Comparison of ENCODE assay signal across 15 cellular contexts in the genomic region with DNA sequence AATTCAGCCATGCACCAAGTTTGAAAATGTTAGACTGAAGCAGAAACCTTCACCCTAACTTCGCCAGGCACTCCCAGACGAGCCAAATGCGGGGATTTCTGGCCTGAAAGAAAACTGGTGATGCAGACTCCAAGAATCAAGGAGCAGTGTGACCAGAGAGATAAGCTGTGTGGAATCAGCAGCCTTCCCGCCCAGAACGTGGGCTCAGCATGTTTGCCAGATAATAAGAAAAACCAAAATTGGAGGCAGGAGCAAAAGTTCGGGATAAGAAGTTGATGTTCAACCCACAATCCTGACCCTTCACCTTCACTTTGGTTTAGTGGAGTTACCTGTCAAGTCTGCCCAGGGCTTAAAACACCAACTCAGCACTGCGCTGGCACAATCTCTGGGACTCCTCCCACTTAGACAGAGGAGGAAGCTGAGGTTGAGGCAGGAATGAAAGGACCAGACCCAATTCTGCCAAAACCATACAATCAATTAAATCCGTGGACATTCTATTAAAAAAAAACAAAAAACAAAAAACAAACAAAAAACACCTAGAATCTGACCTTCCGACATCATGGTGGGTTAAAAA. TPM values are rescaled to one million over a fixed set of nuclear protein-coding genes. Genes with fewer than 3 reads are reported as not detected.
DNase-seq lines count a peak whose midpoint lies in the region; ATAC-seq and TF ChIP-seq lines count a peak whose summit lies in the region.
"Had no signal": no experiment of that assay in that cellular context is flagged by ENCODE, and none has a peak within 500 bp of the region (broad histone marks: within the 10 kb centered on the region; RNA-seq: fewer than 3 reads in every experiment).

No MANE protein-coding gene starts in this region.

- peaks cover 21% of the 10 kb centered on the region for H3K27me3 Mint-ChIP-seq in activated T-cell treated with anti-CD3 and anti-CD28 coated beads, Interleukin-2, amount 50 U/mL, for 24 hours

- H3K18ac ChIP-seq in trophoblast cell (ENCODE audit: low read length) = no peak overlapping the region

- peak overlapping the region; percentile 22 for H4K8ac ChIP-seq in trophoblast cell (ENCODE audit: low read depth, low read length)

- H4K20me1 ChIP-seq in OCI-LY7 (ENCODE audit: insufficient read depth, low read length) (no peaks in the 10 kb centered on the region), hepatocyte (ENCODE audit: insufficient read depth, poor library complexity, severe bottlenecking) (no peaks in the 10 kb centered on the region)

- CTCF ChIA-PET in OCI-LY7 (lab: Charles Lee; ENCODE audit: unreplicated experiment) = no interaction called here

- H2BK120ac ChIP-seq in trophoblast cell (ENCODE audit: insufficient read depth, low read length, poor library complexity) = no peak overlapping the region

- no peak for TF ChIP-seq CTCF in OCI-LY7 (conservative IDR thresholded peaks at IDR 0.05; ENCODE audit: low read length)
- no peak for TF ChIP-seq CTCF in hepatocyte (IDR thresholded peaks at IDR 0.05; ENCODE audit: poor library complexity)

- intact Hi-C loops in OCI-LY7 (cut with micrococcal nuclease; ENCODE audit: unreplicated experiment) = loop anchor here (5.0 kb wide), 1 partner anchor 108 kb away; the partner anchor contains the start of gene INPP5K

- H4K12ac ChIP-seq in trophoblast cell (ENCODE audit: low read depth, low read length) = no peak overlapping the region

- no TSS peak for BruUV-seq in OCI-LY7 (replicated peaks; lab: Mats Ljungman, UMichigan)

- H3K23ac ChIP-seq in trophoblast cell (ENCODE audit: low read length) = no peak overlapping the region

- H3K36me3 ChIP-seq in OCI-LY7 (ENCODE audit: insufficient read depth, low read length) (peaks cover 5% of the 10 kb centered on the region), hepatocyte (replicated peaks; ENCODE audit: insufficient read depth, low read depth) (no peaks in the 10 kb centered on the region), trophoblast cell (ENCODE audit: control insufficient read depth in 1 of 2, insufficient read depth in 2 of 2, low read length in 2 of 2) (peaks cover 0 to 7% of the 10 kb centered on the region in 2 experiments)
- H3K36me3 ChIP-seq: pancreas had no signal

- H2AK5ac ChIP-seq in trophoblast cell (ENCODE audit: low read length) = no peak overlapping the region

- no peaks in the 10 kb centered on the region for H3K79me2 ChIP-seq in OCI-LY7 (ENCODE audit: insufficient read depth, low read depth, low read length)
- no peaks in the 10 kb centered on the region for H3K79me2 ChIP-seq in hepatocyte
- H3K79me2 ChIP-seq in trophoblast cell (ENCODE audit: control insufficient read depth, insufficient read depth, low read length, poor library complexity) = peaks cover 8% of the 10 kb centered on the region

- peak; percentile 28 for DNase-seq in CD1c-positive myeloid dendritic cell (ENCODE audit: extremely low spot score)
- DNase-seq in OCI-LY7 (ENCODE audit: low spot score) = no peak
- peak; percentile 6 for DNase-seq in hepatocyte (ENCODE audit: low spot score)
- no peak for DNase-seq in trophoblast cell
- DNase-seq in NCI-H82 treated with DMSO at 0.1 percent for 48 hours (lab: John Stamatoyannopoulos, UW; ENCODE audit: unreplicated experiment) = no peak
- no peak for DNase-seq in activated T-cell treated with anti-CD3 and anti-CD28 coated beads, Interleukin-2, amount 50 U/mL, for 24 hours
- no peak for DNase-seq in NCI-H446 treated with DMSO at 0.1 percent for 48 hours (lab: John Stamatoyannopoulos, UW)
- DNase-seq: activated CD8-positive, alpha-beta T cell treated with anti-CD3 and anti-CD28 coated beads, Interleukin-2, amount 10 ng/mL, durations not matched to agents 7 days and 5 days; anterior cingulate cortex; NCI-H446; pancreas; stimulated activated naive CD8-positive, alpha-beta T cell treated with anti-CD3 and anti-CD28 coated beads, Interleukin-15, Interleukin-2, amounts not matched to agents 100 U/mL and 50 U/mL, for 24 hours had no signal

- no peak overlapping the region for H2BK12ac ChIP-seq in trophoblast cell (ENCODE audit: low read length)

- H3K9me2 ChIP-seq in OCI-LY7 (ENCODE audit: insufficient read depth, low read length) = no peaks in the 10 kb centered on the region
- H3K9me2 ChIP-seq in hepatocyte (replicated peaks; ENCODE audit: insufficient read depth) = no peaks in the 10 kb centered on the region

- no peak overlapping the region for H2BK5ac ChIP-seq in trophoblast cell (ENCODE audit: low read depth, low read length, poor library complexity)

- H3K4me2 ChIP-seq in OCI-LY7 (ENCODE audit: low read length) (peak overlapping the region; percentile 90), hepatocyte (peak overlapping the region; percentile 89), trophoblast cell (ENCODE audit: low read length) (no peak overlapping the region)

- H2AFZ ChIP-seq in OCI-LY7 (ENCODE audit: low read length) (peak overlapping the region; percentile 33; the same call in 1 of the 2 replicates), hepatocyte (no peak overlapping the region), trophoblast cell (ENCODE audit: insufficient read depth, low read length, poor library complexity) (no peak overlapping the region)

- peaks cover 45% of the 10 kb centered on the region for H3K4me1 ChIP-seq in OCI-LY7 (ENCODE audit: insufficient read depth, low read length, poor library complexity, severe bottlenecking)
- peaks cover 24% of the 10 kb centered on the region for H3K4me1 ChIP-seq in hepatocyte (ENCODE audit: insufficient read depth)
- peaks cover 16 to 25% of the 10 kb centered on the region in 2 experiments for H3K4me1 ChIP-seq in trophoblast cell (ENCODE audit: control insufficient read depth in 1 of 2, insufficient read depth in 2 of 2, low read length in 2 of 2)

- no peak for ATAC-seq in GM18858 (IDR thresholded peaks at IDR 0.05; ENCODE audit: unreplicated experiment)
- ATAC-seq: activated CD8-positive, alpha-beta T cell treated with anti-CD3 and anti-CD28 coated beads, Interleukin-2, amount 10 ng/mL, durations not matched to agents 7 days and 5 days; gastroesophageal sphincter; pancreas; stimulated activated naive CD8-positive, alpha-beta T cell treated with anti-CD3 and anti-CD28 coated beads, Interleukin-15, Interleukin-2, amounts not matched to agents 100 U/mL and 50 U/mL, for 24 hours had no signal

- H3K4me1 Mint-ChIP-seq in activated T-cell treated with anti-CD3 and anti-CD28 coated beads, Interleukin-2, amount 50 U/mL, for 24 hours (ENCODE audit: low read depth) = peaks cover 24% of the 10 kb centered on the region

- peaks cover 5% of the 10 kb centered on the region for H3K36me3 Mint-ChIP-seq in activated T-cell treated with anti-CD3 and anti-CD28 coated beads, Interleukin-2, amount 50 U/mL, for 24 hours (ENCODE audit: low read depth)

- H3K9me3 ChIP-seq in OCI-LY7 (ENCODE audit: low read length) (no peaks in the 10 kb centered on the region), hepatocyte (ENCODE audit: low read depth) (no peaks in the 10 kb centered on the region), trophoblast cell (ENCODE audit: insufficient read depth, low read depth, low read length) (peaks cover 2% of the 10 kb centered on the region)
- H3K9me3 ChIP-seq: gastroesophageal sphincter, pancreas had no signal

- H3K9ac ChIP-seq in trophoblast cell (ENCODE audit: low read length) = no peak overlapping the region

- no peak overlapping the region for H4K91ac ChIP-seq in trophoblast cell (ENCODE audit: low read depth, low read length)

- H3K4ac ChIP-seq in trophoblast cell (ENCODE audit: low read depth, low read length) = no peak overlapping the region

- H3K27ac ChIP-seq in OCI-LY7 (ENCODE audit: low read depth, low read length, poor library complexity, severe bottlenecking) (no peak overlapping the region), hepatocyte (peak overlapping the region; percentile 44), trophoblast cell (ENCODE audit: low read depth, low read length) (no peak overlapping the region)
- H3K27ac ChIP-seq: SK-N-MC had no signal

- peaks cover 29% of the 10 kb centered on the region for H3K79me1 ChIP-seq in trophoblast cell (ENCODE audit: low read length)

- WGBS in hepatocyte (ENCODE audit: low lambda C conversion rate, missing lambda C conversion rate) = 70% methylated on average over 9 of the region's 9 CpGs
- no CpG with 5 or more reads among the region's 9 CpGs for WGBS in trophoblast cell (ENCODE audit: extremely low coverage, insufficient coverage, insufficient read length)

- POLR2A ChIA-PET in OCI-LY7 (lab: Charles Lee) = interaction anchor here (0.6 to 1.3 kb wide), 4 partner anchors 8 to 59 kb away, joined by 3 to 5 read pairs (median 4); no protein-coding TSS in a partner anchor

- H3K27me3 ChIP-seq in hepatocyte (peaks cover 8% of the 10 kb centered on the region), trophoblast cell (ENCODE audit: insufficient read depth, low read length) (no peaks in the 10 kb centered on the region)
- H3K27me3 ChIP-seq: gastroesophageal sphincter, pancreas had no signal

- peak overlapping the region; percentile 80 for H3K4me3 ChIP-seq in OCI-LY7 (ENCODE audit: low read depth, low read length, poor library complexity, severe bottlenecking)
- H3K4me3 ChIP-seq in hepatocyte = no peak overlapping the region
- no peak overlapping the region for H3K4me3 ChIP-seq in trophoblast cell (ENCODE audit: low read depth, low read length)
- H3K4me3 ChIP-seq: gastroesophageal sphincter, pancreas, SK-N-MC had no signal

- H3K4me3 Mint-ChIP-seq in activated T-cell treated with anti-CD3 and anti-CD28 coated beads, Interleukin-2, amount 50 U/mL, for 24 hours = no peak overlapping the region
- H3K4me3 Mint-ChIP-seq: activated CD8-positive, alpha-beta T cell treated with anti-CD3 and anti-CD28 coated beads, Interleukin-2, amount 10 ng/mL, durations not matched to agents 7 days and 5 days had no signal

- H3K9me3 Mint-ChIP-seq in activated T-cell treated with anti-CD3 and anti-CD28 coated beads, Interleukin-2, amount 50 U/mL, for 24 hours = no peaks in the 10 kb centered on the region

- no peak overlapping the region for H3K14ac ChIP-seq in trophoblast cell (ENCODE audit: low read length)

- H3K27ac Mint-ChIP-seq in activated T-cell treated with anti-CD3 and anti-CD28 coated beads, Interleukin-2, amount 50 U/mL, for 24 hours = no peak overlapping the region
- H3K27ac Mint-ChIP-seq: activated CD8-positive, alpha-beta T cell treated with anti-CD3 and anti-CD28 coated beads, Interleukin-2, amount 10 ng/mL, durations not matched to agents 7 days and 5 days had no signal

RNA-seq across cellular contexts. Expression of gene SLC43A2, which starts 3.0 kb away (rescaled TPM):
- 9.2 and 16.7 TPM in 2 replicates for total RNA-seq in OCI-LY7 (2014; rRNA removed; shearing (Covaris generic))
- total RNA-seq in OCI-LY7 (2022) = 16.6 and 17.1 TPM in 2 replicates
- 6.0 and 6.1 TPM in 2 replicates for total RNA-seq in hepatocyte
- polyA plus RNA-seq in hepatocyte = 9.8 and 10.2 TPM in 2 replicates
- 96.8 and 110 TPM in 2 replicates for polyA plus RNA-seq in trophoblast cell (2013)

RNA-seq across cellular contexts. Expression of gene SCARF1, which starts 19.9 kb away (rescaled TPM):
- total RNA-seq in OCI-LY7 (2014; rRNA removed; shearing (Covaris generic)) = 0.19 and 0.31 TPM in 2 replicates
- total RNA-seq in OCI-LY7 (2022) (0.29 and 0.41 TPM in 2 replicates), hepatocyte (0.93 and 1.2 TPM in 2 replicates)
- polyA plus RNA-seq in hepatocyte = 1.0 and 2.0 TPM in 2 replicates
- polyA plus RNA-seq in trophoblast cell (2013) = 0.78 and 0.82 TPM in 2 replicates

RNA-seq across cellular contexts. Expression of gene RILP, which starts 24.1 kb away (rescaled TPM):
- 0.82 and 3.2 TPM in 2 replicates for total RNA-seq in OCI-LY7 (2014; rRNA removed; shearing (Covaris generic))
- total RNA-seq in OCI-LY7 (2022) (0.59 and 1.2 TPM in 2 replicates), hepatocyte (10.3 and 13.7 TPM in 2 replicates)
- 9.9 and 11.1 TPM in 2 replicates for polyA plus RNA-seq in hepatocyte
- 6.9 and 7.3 TPM in 2 replicates for polyA plus RNA-seq in trophoblast cell (2013)

RNA-seq across cellular contexts. Expression of gene PRPF8, which starts 59.1 kb away (rescaled TPM):
- total RNA-seq in OCI-LY7 (2014; rRNA removed; shearing (Covaris generic)) = 108 and 162 TPM in 2 replicates
- total RNA-seq in OCI-LY7 (2022) = 404 and 427 TPM in 2 replicates
- 100 and 107 TPM in 2 replicates for total RNA-seq in hepatocyte
- 119 and 125 TPM in 2 replicates for polyA plus RNA-seq in hepatocyte
- polyA plus RNA-seq in trophoblast cell (2013) = 142 and 147 TPM in 2 replicates

Comparison
In these comparisons a context has a peak if more than half of its experiments do, and no peak if none do; other contexts are left out.
1. DNase-seq: peak in CD1c-positive myeloid dendritic cell (single experiment) and hepatocyte (single experiment); none in OCI-LY7 (single experiment), trophoblast cell (0 of 2), NCI-H82 treated with DMSO at 0.1 percent for 48 hours (single experiment), activated T-cell treated with anti-CD3 and anti-CD28 coated beads, Interleukin-2, amount 50 U/mL, for 24 hours (single experiment) and NCI-H446 treated with DMSO at 0.1 percent for 48 hours (single experiment).